ENCODE assay signal across 1 cellular context in genomic region chr1:159000627-159001026, GRCh38.
TF ChIP-seq lines count a peak whose summit lies in the region.

No MANE protein-coding gene starts in this region.

TF ChIP-seq in GM23338, 12 proteins besides CTCF, POLR2A, EP300 and RAD21 (continued from another document):
- no peak for TF ChIP-seq EZH2 (IDR thresholded peaks at IDR 0.05; ENCODE audit: low read depth, unreplicated experiment)
- no peak for TF ChIP-seq STAT1 (IDR thresholded peaks at IDR 0.05; ENCODE audit: unreplicated experiment)
